In the genomic region with DNA sequence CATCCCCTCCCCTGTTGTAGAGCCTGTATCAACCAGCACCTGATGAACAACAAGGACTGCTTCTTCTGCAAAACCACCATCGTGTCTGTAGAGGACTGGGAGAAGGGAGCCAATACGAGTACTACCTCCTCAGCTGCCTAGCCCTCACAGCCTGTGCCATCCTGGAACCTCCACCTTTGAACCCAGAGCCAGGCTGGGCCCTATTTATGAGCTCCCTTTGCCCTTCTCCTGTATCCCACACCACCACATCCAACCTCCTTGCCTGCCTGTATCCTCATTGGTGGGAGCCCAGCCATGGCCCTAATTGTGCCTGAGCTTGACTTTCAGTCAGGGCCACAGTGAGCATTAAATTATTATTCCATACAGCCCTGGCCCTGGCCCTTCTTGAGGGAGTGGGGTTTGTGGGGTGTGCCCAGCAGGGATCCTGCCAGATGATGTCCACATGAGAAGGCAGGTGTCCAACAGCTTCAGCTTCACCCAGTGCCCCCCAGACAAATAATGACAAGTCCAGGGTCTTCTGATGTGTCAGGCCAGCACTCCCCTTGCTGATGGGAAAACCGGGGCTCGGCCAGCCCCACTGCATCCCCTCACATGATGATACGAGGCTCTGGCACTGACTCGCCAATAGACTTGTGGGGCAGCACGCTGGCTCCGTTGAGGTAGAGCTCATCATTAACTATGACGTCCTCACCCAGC, we compare ENCODE assay signal across 2 cellular contexts.
A peak's percentile ranks its signal among the peaks of the same experiment; 100 is the strongest.
TF ChIP-seq lines count a peak whose summit lies in the region.

No MANE protein-coding gene starts in this region.

TF ChIP-seq in HEK293, 187 proteins besides CTCF, POLR2A, EP300 and RAD21:
- peak; percentile 90 for TF ChIP-seq ZNF10 (tag by site-specific recombination; IDR thresholded peaks at IDR 0.05)
- TF ChIP-seq ZBTB17 (tag by site-specific recombination; IDR thresholded peaks at IDR 0.05): no peak

TF ChIP-seq in H1, 55 proteins besides CTCF, POLR2A, EP300 and RAD21:
- 0 out of 2 replicates have a peak, but pooled peaks have one; percentile 27 for TF ChIP-seq POLR2AphosphoS5 (IDR thresholded peaks at IDR 0.05; ENCODE audit: low read depth, low read length)
- TF ChIP-seq JUN (IDR thresholded peaks at IDR 0.05; ENCODE audit: low read depth, low read length): no peak
- no peak for TF ChIP-seq SIRT6 (IDR thresholded peaks at IDR 0.05; ENCODE audit: low read length)
